ENCODE assay signal across 23 cellular contexts in genomic region chr6:133218831-133219230, GRCh38. TPM values are rescaled to one million over a fixed set of nuclear protein-coding genes. Genes with fewer than 3 reads are reported as not detected.
DNase-seq lines count a peak whose midpoint lies in the region; ATAC-seq, FAIRE-seq and TF ChIP-seq lines count a peak whose summit lies in the region.
"Had no signal": no experiment of that assay in that cellular context is flagged by ENCODE, and none has a peak within 500 bp of the region (broad histone marks: within the 10 kb centered on the region; RNA-seq: fewer than 3 reads in every experiment).

No MANE protein-coding gene starts in this region.

- H2BK120ac ChIP-seq in neuronal stem cell (ENCODE audit: low read depth, low read length): no peak overlapping the region

- no peak for TF ChIP-seq CTCF in astrocyte (IDR thresholded peaks at IDR 0.05; ENCODE audit: insufficient read depth, low read depth, low read length)
- TF ChIP-seq CTCF in smooth muscle cell (IDR thresholded peaks at IDR 0.05; ENCODE audit: borderline replicate concordance, insufficient read depth, poor library complexity, severe bottlenecking): no peak
- TF ChIP-seq CTCF in nephron progenitor cell (IDR thresholded peaks at IDR 0.05): no peak

- peak; percentile 75 for ATAC-seq in GM18868 (IDR thresholded peaks at IDR 0.05; ENCODE audit: unreplicated experiment)
- ATAC-seq in HG02870 (IDR thresholded peaks at IDR 0.05; ENCODE audit: unreplicated experiment): peak; percentile 76
- ATAC-seq: Panc1 had no signal

- no peak overlapping the region for H3K4ac ChIP-seq in neuronal stem cell (ENCODE audit: low read length)

- H4K8ac ChIP-seq in neuronal stem cell (ENCODE audit: low read depth, low read length): no peak overlapping the region

- no peaks in the 10 kb centered on the region for H3K27me3 ChIP-seq in astrocyte (ENCODE audit: insufficient read depth, low read length)
- H3K27me3 ChIP-seq in neuronal stem cell (ENCODE audit: control insufficient read depth in 3 of 3, insufficient read depth in 3 of 3, low read depth in 1 of 3, low read length in 3 of 3): no peaks in the 10 kb centered on the region
- no peaks in the 10 kb centered on the region for H3K27me3 ChIP-seq in smooth muscle cell (ENCODE audit: low read depth)
- H3K27me3 ChIP-seq: BE2C, MG63, SJSA1 had no signal

- H3K27ac ChIP-seq in astrocyte (ENCODE audit: low read depth, low read length) (no peak overlapping the region), neuronal stem cell (replicated peaks; ENCODE audit: low read length) (no peak overlapping the region), smooth muscle cell (ENCODE audit: low read depth) (no peak overlapping the region)
- H3K27ac ChIP-seq: KMS-11, SJSA1 had no signal

- no peak overlapping the region for H3K18ac ChIP-seq in neuronal stem cell (ENCODE audit: low read length)

- H3K36me3 Mint-ChIP-seq in astrocyte (ENCODE audit: low read depth, unreplicated experiment) (no peaks in the 10 kb centered on the region), nephron progenitor cell (ENCODE audit: low read depth) (no peaks in the 10 kb centered on the region)
- H3K36me3 Mint-ChIP-seq: CD4-positive, CD25-positive, alpha-beta regulatory T cell had no signal

- no peak overlapping the region for H2BK12ac ChIP-seq in neuronal stem cell (ENCODE audit: low read length)

- H2BK5ac ChIP-seq in neuronal stem cell (ENCODE audit: low read length): no peak overlapping the region

- H3K9me3 Mint-ChIP-seq in astrocyte (ENCODE audit: unreplicated experiment): peaks cover 6% of the 10 kb centered on the region
- H3K9me3 Mint-ChIP-seq in nephron progenitor cell: peaks cover 3% of the 10 kb centered on the region

- H3K27me3 Mint-ChIP-seq in astrocyte (ENCODE audit: low read depth, unreplicated experiment): no peaks in the 10 kb centered on the region
- H3K27me3 Mint-ChIP-seq in nephron progenitor cell (ENCODE audit: low read depth, poor library complexity): no peaks in the 10 kb centered on the region
- H3K27me3 Mint-ChIP-seq: CD4-positive, CD25-positive, alpha-beta regulatory T cell had no signal

- no peaks in the 10 kb centered on the region for H3F3A ChIP-seq in smooth muscle cell (ENCODE audit: low read depth)

- no peak overlapping the region for H2AFZ ChIP-seq in astrocyte (ENCODE audit: low read depth, low read length)
- H2AFZ ChIP-seq in neuronal stem cell (ENCODE audit: low read length): no peak overlapping the region
- H2AFZ ChIP-seq in smooth muscle cell (ENCODE audit: low read depth): no peak overlapping the region

- no peak overlapping the region for H3K4me3 Mint-ChIP-seq in astrocyte (ENCODE audit: unreplicated experiment)
- H3K4me3 Mint-ChIP-seq in nephron progenitor cell: no peak overlapping the region
- H3K4me3 Mint-ChIP-seq: CD4-positive, CD25-positive, alpha-beta regulatory T cell had no signal

- no peak overlapping the region for H2BK15ac ChIP-seq in neuronal stem cell (ENCODE audit: low read length)

- no peaks in the 10 kb centered on the region for H3K79me1 ChIP-seq in neuronal stem cell (ENCODE audit: low read depth, low read length)

- no peak for FAIRE-seq in astrocyte (lab: Jason Lieb, UNC)
- FAIRE-seq: A204.1, H1 had no signal

- H3K4me1 Mint-ChIP-seq in astrocyte (ENCODE audit: low read depth, unreplicated experiment): peaks cover 3% of the 10 kb centered on the region
- no peaks in the 10 kb centered on the region for H3K4me1 Mint-ChIP-seq in nephron progenitor cell
- H3K4me1 Mint-ChIP-seq: CD4-positive, CD25-positive, alpha-beta regulatory T cell had no signal

- no peak overlapping the region for H3K27ac Mint-ChIP-seq in astrocyte (ENCODE audit: unreplicated experiment)
- no peak overlapping the region for H3K27ac Mint-ChIP-seq in nephron progenitor cell
- H3K27ac Mint-ChIP-seq: CD4-positive, CD25-positive, alpha-beta regulatory T cell had no signal

- H3K9ac ChIP-seq in astrocyte (ENCODE audit: low read length) (no peak overlapping the region), neuronal stem cell (ENCODE audit: low read depth, low read length, poor library complexity) (no peak overlapping the region), smooth muscle cell (ENCODE audit: low read depth) (no peak overlapping the region)
- H3K9ac ChIP-seq: KMS-11 had no signal

- H4K20me1 ChIP-seq in astrocyte (ENCODE audit: insufficient read depth, low read length) (no peaks in the 10 kb centered on the region), smooth muscle cell (ENCODE audit: low read depth) (no peaks in the 10 kb centered on the region)

- no peak overlapping the region for H4K91ac ChIP-seq in neuronal stem cell (ENCODE audit: low read depth, low read length, poor library complexity)

- H3K36me3 ChIP-seq in astrocyte (ENCODE audit: insufficient read depth, low read length) (no peaks in the 10 kb centered on the region), neuronal stem cell (replicated peaks in 1 of 2; ENCODE audit: control insufficient read depth in 2 of 2, insufficient read depth in 2 of 2, low read length in 2 of 2) (no peaks in the 10 kb centered on the region), smooth muscle cell (ENCODE audit: low read depth) (no peaks in the 10 kb centered on the region)
- H3K36me3 ChIP-seq: BE2C, MG63, SJSA1 had no signal

- H3K4me2 ChIP-seq in astrocyte (ENCODE audit: low read length) (no peak overlapping the region), neuronal stem cell (ENCODE audit: insufficient read depth, low read length, poor library complexity, severe bottlenecking) (no peak overlapping the region), smooth muscle cell (no peak overlapping the region)
- H3K4me2 ChIP-seq: KMS-11 had no signal

- H3K4me3 ChIP-seq in astrocyte (ENCODE audit: insufficient read depth, low read depth, low read length) (no peak overlapping the region), neuronal stem cell (ENCODE audit: low read length in 2 of 2) (no peak overlapping the region), smooth muscle cell (no peak overlapping the region)
- H3K4me3 ChIP-seq: MG63, SJSA1 had no signal

- no peak overlapping the region for H3K23ac ChIP-seq in neuronal stem cell (ENCODE audit: low read depth, low read length, poor library complexity)

- H2AK5ac ChIP-seq in neuronal stem cell (ENCODE audit: low read depth, low read length): no peak overlapping the region

- no peaks in the 10 kb centered on the region for H3K9me3 ChIP-seq in astrocyte (ENCODE audit: insufficient read depth, low read depth, low read length)
- H3K9me3 ChIP-seq in neuronal stem cell (replicated peaks in 1 of 2; ENCODE audit: control insufficient read depth in 2 of 2, insufficient read depth in 1 of 2, low read depth in 1 of 2, low read length in 2 of 2): no peaks in the 10 kb centered on the region
- H3K9me3 ChIP-seq in smooth muscle cell (replicated peaks; ENCODE audit: low read depth): no peaks in the 10 kb centered on the region
- H3K9me3 ChIP-seq: BE2C, Caco-2, MG63, SJSA1 had no signal

- H3K79me2 ChIP-seq in astrocyte (ENCODE audit: insufficient read depth, low read length) (no peaks in the 10 kb centered on the region), smooth muscle cell (ENCODE audit: low read depth) (no peaks in the 10 kb centered on the region)

- no peak overlapping the region for H3K14ac ChIP-seq in neuronal stem cell (ENCODE audit: low read length)

- DNase-seq in astrocyte (ENCODE audit: low read depth) (peak; percentile 23), glomerular visceral epithelial cell (ENCODE audit: extremely low spot score) (peak; percentile 18), NCI-H345 treated with DMSO at 0.1 percent for 48 hours (lab: John Stamatoyannopoulos, UW; ENCODE audit: unreplicated experiment) (no peak), neuronal stem cell (ENCODE audit: low spot score) (no peak), smooth muscle cell (lab: John Stamatoyannopoulos, UW; ENCODE audit: unreplicated experiment) (no peak), nephron progenitor cell (no peak)
- DNase-seq: BE2C; Caco-2; CD4-positive, CD25-positive, alpha-beta regulatory T cell; MG63; NCI-H1048; NCI-H1436; NCI-H2029 treated with DMSO at 0.1 percent for 48 hours; NCI-H2171; NCI-H446 treated with DMSO at 0.1 percent for 48 hours; NCI-H69 had no signal

- H3K4me1 ChIP-seq in astrocyte (ENCODE audit: insufficient read depth, low read length): no peaks in the 10 kb centered on the region
- no peaks in the 10 kb centered on the region for H3K4me1 ChIP-seq in neuronal stem cell (ENCODE audit: control insufficient read depth in 2 of 2, insufficient read depth in 1 of 2, low read depth in 1 of 2, low read length in 2 of 2)
- H3K4me1 ChIP-seq in smooth muscle cell (ENCODE audit: low read depth): no peaks in the 10 kb centered on the region
- H3K4me1 ChIP-seq: BE2C, Caco-2, SJSA1 had no signal

- WGBS in neuronal stem cell (ENCODE audit: extremely low coverage in 2 of 2, insufficient read length in 2 of 2, insufficient replicate concordance in 1 of 2), 2 donors: no CpG with 5 or more reads among the region's 3 CpGs
- WGBS in smooth muscle cell (ENCODE audit: low lambda C conversion rate): 66% methylated on average over 3 of the region's 3 CpGs

RNA-seq across cellular contexts. Expression of gene EYA4, which starts 22.3 kb away (rescaled TPM):
- total RNA-seq in astrocyte (1.3 and 1.6 TPM in 2 replicates), smooth muscle cell (0.13 and 1.3 TPM in 2 replicates)
- 4.1 TPM for polyA plus RNA-seq in neuronal stem cell (2013, experiment 1 of 2)
- polyA plus RNA-seq in neuronal stem cell (2013, experiment 2 of 2): 4.5 TPM
- polyA plus RNA-seq in smooth muscle cell: not detected in 2 replicates
- total RNA-seq: Caco-2; CD4-positive, CD25-positive, alpha-beta regulatory T cell had no signal
- polyA plus RNA-seq: CD4-positive, CD25-positive, alpha-beta regulatory T cell had no signal

Comparison
In these comparisons a context has a peak if more than half of its experiments do, and no peak if none do; other contexts are left out.
1. DNase-seq: peak in astrocyte (single experiment) and glomerular visceral epithelial cell (single experiment); none in NCI-H345 treated with DMSO at 0.1 percent for 48 hours (single experiment), neuronal stem cell (single experiment), smooth muscle cell (single experiment) and nephron progenitor cell (single experiment).